Comparison of ENCODE assay signal across 10 cellular contexts in genomic region chr4:159401791-159402380, GRCh38.
A peak's percentile ranks its signal among the peaks of the same experiment; 100 is the strongest.
DNase-seq lines count a peak whose midpoint lies in the region; ATAC-seq and TF ChIP-seq lines count a peak whose summit lies in the region.
"Had no signal": no experiment of that assay in that cellular context is flagged by ENCODE, and none has a peak within 500 bp of the region (broad histone marks: within the 10 kb centered on the region; RNA-seq: fewer than 3 reads in every experiment).

No MANE protein-coding gene starts in this region.

- H4K12ac ChIP-seq in trophoblast cell (ENCODE audit: low read depth, low read length): no peak overlapping the region

- H2BK5ac ChIP-seq in trophoblast cell (ENCODE audit: low read depth, low read length, poor library complexity): no peak overlapping the region

- no peak overlapping the region for H4K91ac ChIP-seq in trophoblast cell (ENCODE audit: low read depth, low read length)

- DNase-seq in GM04504 (ENCODE audit: low read depth) (peak; percentile 89), RKO (ENCODE audit: low spot score) (peak; percentile 82), epithelial cell of proximal tubule (ENCODE audit: low read depth) (peak; percentile 95), trophoblast cell (peak in 1 of 2 donors; percentile 26), activated gamma-delta T cell (lab: John Stamatoyannopoulos, UW) (no peak), sciatic nerve (ENCODE audit: low spot score) (no peak), COLO668 (lab: John Stamatoyannopoulos, UW; ENCODE audit: unreplicated experiment) (no peak), GM19238 (ENCODE audit: insufficient read length, low spot score) (no peak)
- DNase-seq: NCI-H2171, posterior cingulate gyrus had no signal

- no peak overlapping the region for H2AK5ac ChIP-seq in trophoblast cell (ENCODE audit: low read length)

- no peak overlapping the region for H2BK120ac ChIP-seq in trophoblast cell (ENCODE audit: insufficient read depth, low read length, poor library complexity)

- no peak overlapping the region for H3K18ac ChIP-seq in trophoblast cell (ENCODE audit: low read length)

- H3K27ac ChIP-seq in trophoblast cell (ENCODE audit: low read depth, low read length): no peak overlapping the region

- peaks cover 1% of the 10 kb centered on the region for H3K79me2 ChIP-seq in trophoblast cell (ENCODE audit: control insufficient read depth, insufficient read depth, low read length, poor library complexity)

- no CpG with 5 or more reads among the region's 6 CpGs for WGBS in trophoblast cell (ENCODE audit: extremely low coverage, insufficient coverage, insufficient read length)

- H3K9me3 ChIP-seq in trophoblast cell (ENCODE audit: insufficient read depth, low read depth, low read length): no peaks in the 10 kb centered on the region

- no peaks in the 10 kb centered on the region for H3K27me3 ChIP-seq in trophoblast cell (ENCODE audit: insufficient read depth, low read length)

- intact Hi-C loops in sciatic nerve (cut with DNase I): no loop called here

- no peak overlapping the region for H3K14ac ChIP-seq in trophoblast cell (ENCODE audit: low read length)

- no peaks in the 10 kb centered on the region for H3K36me3 ChIP-seq in trophoblast cell (ENCODE audit: control insufficient read depth in 1 of 2, insufficient read depth in 2 of 2, low read length in 2 of 2)

- peak overlapping the region; percentile 47 for H4K8ac ChIP-seq in trophoblast cell (ENCODE audit: low read depth, low read length)

- ATAC-seq in sciatic nerve: no peak

- no peak overlapping the region for H3K4me2 ChIP-seq in trophoblast cell (ENCODE audit: low read length)

- H2AFZ ChIP-seq in trophoblast cell (ENCODE audit: insufficient read depth, low read length, poor library complexity): no peak overlapping the region

- no peak overlapping the region for H3K4ac ChIP-seq in trophoblast cell (ENCODE audit: low read depth, low read length)

- TF ChIP-seq CTCF in epithelial cell of proximal tubule (conservative IDR thresholded peaks at IDR 0.05; ENCODE audit: low read depth, low read length): no peak

- peaks cover 8 to 9% of the 10 kb centered on the region in 2 experiments for H3K4me1 ChIP-seq in trophoblast cell (ENCODE audit: control insufficient read depth in 1 of 2, insufficient read depth in 2 of 2, low read length in 2 of 2)

- no peak overlapping the region for H3K23ac ChIP-seq in trophoblast cell (ENCODE audit: low read length)

- H3K4me3 ChIP-seq in epithelial cell of proximal tubule (ENCODE audit: low read depth, low read length) (no peak overlapping the region), trophoblast cell (ENCODE audit: low read depth, low read length) (no peak overlapping the region)

- H3K79me1 ChIP-seq in trophoblast cell (ENCODE audit: low read length): peaks cover 3% of the 10 kb centered on the region

- peak overlapping the region; percentile 46 for H2BK12ac ChIP-seq in trophoblast cell (ENCODE audit: low read length)

- no peak overlapping the region for H3K9ac ChIP-seq in trophoblast cell (ENCODE audit: low read length)

Comparison
In these comparisons a context has a peak if more than half of its experiments do, and no peak if none do; other contexts are left out.
1. DNase-seq: peak in GM04504 (single experiment), RKO (single experiment) and epithelial cell of proximal tubule (single experiment); none in activated gamma-delta T cell (single experiment), sciatic nerve (single experiment), COLO668 (single experiment) and GM19238 (single experiment).